Comparison of ENCODE assay signal across 20 cellular contexts in the genomic region with DNA sequence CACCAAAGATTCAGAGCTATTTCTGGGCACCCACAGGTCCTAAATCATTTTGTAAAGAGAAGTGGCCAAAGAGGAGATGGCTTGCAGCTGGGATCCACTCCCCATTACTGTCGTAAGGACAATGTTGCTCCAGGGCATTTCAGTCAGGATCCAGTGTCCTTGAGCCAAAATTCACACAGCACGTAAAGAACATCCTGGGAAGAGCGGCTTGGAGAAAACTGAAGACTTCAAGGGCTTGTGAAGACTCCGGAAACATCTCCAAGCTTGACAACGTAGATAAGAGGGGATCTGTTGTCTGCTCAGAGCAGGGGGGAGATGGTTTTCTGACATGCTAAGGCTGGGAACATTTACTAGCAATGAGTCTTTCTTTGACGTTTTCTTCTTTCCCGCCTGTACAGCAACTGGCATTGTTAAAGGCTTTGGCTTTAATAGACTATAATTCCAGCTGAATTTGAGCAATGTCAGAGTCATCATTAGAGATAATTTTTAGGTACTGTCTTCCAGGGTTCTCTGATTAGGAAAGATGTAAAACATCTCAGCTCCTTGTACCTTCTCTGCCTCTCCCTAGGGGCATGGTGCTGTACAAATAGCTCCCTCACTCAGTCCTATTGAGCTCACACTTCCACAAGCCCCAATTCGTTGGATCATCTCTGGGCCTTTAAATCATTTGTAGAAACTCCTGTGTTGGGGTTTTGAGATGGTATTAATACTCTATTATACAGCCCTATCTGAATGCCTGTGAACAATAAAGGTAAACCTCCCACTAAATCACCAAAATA. TPM values are rescaled to one million over a fixed set of nuclear protein-coding genes. Genes with fewer than 3 reads are reported as not detected.
DNase-seq lines count a peak whose midpoint lies in the region; ATAC-seq, FAIRE-seq and TF ChIP-seq lines count a peak whose summit lies in the region.
"Had no signal": no experiment of that assay in that cellular context is flagged by ENCODE, and none has a peak within 500 bp of the region (broad histone marks: within the 10 kb centered on the region; RNA-seq: fewer than 3 reads in every experiment).

No MANE protein-coding gene starts in this region.

- H3K9ac ChIP-seq in astrocyte (ENCODE audit: low read length) = no peak overlapping the region

- no peak for TF ChIP-seq CTCF in astrocyte (IDR thresholded peaks at IDR 0.05; ENCODE audit: insufficient read depth, low read depth, low read length)
- no peak for TF ChIP-seq CTCF in left ventricle myocardium inferior (IDR thresholded peaks at IDR 0.05; ENCODE audit: borderline replicate concordance)
- no peak for TF ChIP-seq CTCF in ovary (IDR thresholded peaks at IDR 0.05)
- no peak for TF ChIP-seq CTCF in GM13977 (IDR thresholded peaks at IDR 0.05; ENCODE audit: extremely low read depth, insufficient read depth, missing control alignments)

- in situ Hi-C loops in GM13977 (cut with MboI; ENCODE audit: low pct_unique_long_range_greater_than_20kb, low sequenced_read_pairs, unreplicated experiment) = no loop called here

- peak; percentile 5 for DNase-seq in GM04504 (ENCODE audit: low read depth)
- DNase-seq in astrocyte (ENCODE audit: low read depth) = no peak
- no peak for DNase-seq in left ventricle myocardium inferior
- DNase-seq in ovary = peak; percentile 32 to 66 (median 46)
- no peak for DNase-seq in stimulated activated effector memory CD8-positive, alpha-beta T cell treated with anti-CD3 and anti-CD28 coated beads, Interleukin-12 subunit alpha, Interleukin-12 subunit beta, amount 100 ng/mL, for 72 hours (ENCODE audit: low spot score in 2 of 2)
- no peak for DNase-seq in GM13977 (ENCODE audit: low spot score)
- DNase-seq in NCI-H524 (lab: John Stamatoyannopoulos, UW) = no peak
- no peak for DNase-seq in HCEC 1CT
- DNase-seq: ACHN; Calu3; CD4-positive, alpha-beta T cell; DMS79 treated with DMSO at 0.1 percent for 48 hours; KBM-7; NCI-H1092; NCI-H1694; NCI-H2171; NCI-H446 treated with DMSO at 0.1 percent for 48 hours; NCI-H82; SIG-M5 had no signal

- H3K4me3 ChIP-seq in astrocyte (ENCODE audit: insufficient read depth, low read depth, low read length) (no peak overlapping the region), left ventricle myocardium inferior (no peak overlapping the region), ovary (no peak overlapping the region)

- ATAC-seq in stimulated activated effector memory CD8-positive, alpha-beta T cell treated with anti-CD3 and anti-CD28 coated beads, Interleukin-12 subunit alpha, Interleukin-12 subunit beta, amount 100 ng/mL, for 72 hours = no peak
- ATAC-seq: Panc1 had no signal

- H2AFZ ChIP-seq in astrocyte (ENCODE audit: low read depth, low read length) = no peak overlapping the region

- H3K27me3 ChIP-seq in astrocyte (ENCODE audit: insufficient read depth, low read length) (peaks cover 3% of the 10 kb centered on the region), left ventricle myocardium inferior (ENCODE audit: low read depth) (peaks cover 35% of the 10 kb centered on the region), ovary (no peaks in the 10 kb centered on the region)

- no peaks in the 10 kb centered on the region for H3K4me1 Mint-ChIP-seq in astrocyte (ENCODE audit: low read depth, unreplicated experiment)
- no peaks in the 10 kb centered on the region for H3K4me1 Mint-ChIP-seq in stimulated activated effector memory CD8-positive, alpha-beta T cell treated with anti-CD3 and anti-CD28 coated beads, Interleukin-12 subunit alpha, Interleukin-12 subunit beta, amount 100 ng/mL, for 72 hours

- WGBS in ovary, 3 donors = 12 to 19% (median 16%) methylated on average over 8 of the region's 8 CpGs

- peaks cover 3% of the 10 kb centered on the region for H3K9me3 ChIP-seq in astrocyte (ENCODE audit: insufficient read depth, low read depth, low read length)
- H3K9me3 ChIP-seq in left ventricle myocardium inferior (replicated peaks) = peaks cover 10% of the 10 kb centered on the region
- H3K9me3 ChIP-seq in ovary = no peaks in the 10 kb centered on the region

- H3K9me3 Mint-ChIP-seq in astrocyte (ENCODE audit: unreplicated experiment) = peaks cover 10% of the 10 kb centered on the region
- peaks cover 14% of the 10 kb centered on the region for H3K9me3 Mint-ChIP-seq in stimulated activated effector memory CD8-positive, alpha-beta T cell treated with anti-CD3 and anti-CD28 coated beads, Interleukin-12 subunit alpha, Interleukin-12 subunit beta, amount 100 ng/mL, for 72 hours

- TF ChIP-seq EP300 in ovary (IDR thresholded peaks at IDR 0.05) = no peak

- no peaks in the 10 kb centered on the region for H3K79me2 ChIP-seq in astrocyte (ENCODE audit: insufficient read depth, low read length)

- FAIRE-seq in astrocyte (lab: Jason Lieb, UNC) = no peak

- H3K27ac ChIP-seq in astrocyte (ENCODE audit: low read depth, low read length) (no peak overlapping the region), left ventricle myocardium inferior (replicated peaks) (peak overlapping the region; percentile 70), ovary (peak overlapping the region in 1 of 2 donors; percentile 51)

- peak overlapping the region; percentile 16 for H3K4me3 Mint-ChIP-seq in astrocyte (ENCODE audit: unreplicated experiment)
- no peak overlapping the region for H3K4me3 Mint-ChIP-seq in stimulated activated effector memory CD8-positive, alpha-beta T cell treated with anti-CD3 and anti-CD28 coated beads, Interleukin-12 subunit alpha, Interleukin-12 subunit beta, amount 100 ng/mL, for 72 hours
- H3K4me3 Mint-ChIP-seq: CD4-positive, alpha-beta T cell had no signal

- TF ChIP-seq POLR2A in ovary (IDR thresholded peaks at IDR 0.05) = no peak

- no peaks in the 10 kb centered on the region for H3K4me1 ChIP-seq in astrocyte (ENCODE audit: insufficient read depth, low read length)
- H3K4me1 ChIP-seq in left ventricle myocardium inferior = peaks cover 6% of the 10 kb centered on the region
- peaks cover 2% of the 10 kb centered on the region for H3K4me1 ChIP-seq in ovary (ENCODE audit: insufficient read depth)

- H3K27me3 Mint-ChIP-seq in astrocyte (ENCODE audit: low read depth, unreplicated experiment) = peaks cover 13% of the 10 kb centered on the region

- no peak overlapping the region for H3K4me2 ChIP-seq in astrocyte (ENCODE audit: low read length)

- no peaks in the 10 kb centered on the region for H4K20me1 ChIP-seq in astrocyte (ENCODE audit: insufficient read depth, low read length)

- H3K36me3 Mint-ChIP-seq in astrocyte (ENCODE audit: low read depth, unreplicated experiment) = no peaks in the 10 kb centered on the region
- H3K36me3 Mint-ChIP-seq in stimulated activated effector memory CD8-positive, alpha-beta T cell treated with anti-CD3 and anti-CD28 coated beads, Interleukin-12 subunit alpha, Interleukin-12 subunit beta, amount 100 ng/mL, for 72 hours = no peaks in the 10 kb centered on the region

- H3K27ac Mint-ChIP-seq in astrocyte (ENCODE audit: unreplicated experiment) = no peak overlapping the region
- no peak overlapping the region for H3K27ac Mint-ChIP-seq in stimulated activated effector memory CD8-positive, alpha-beta T cell treated with anti-CD3 and anti-CD28 coated beads, Interleukin-12 subunit alpha, Interleukin-12 subunit beta, amount 100 ng/mL, for 72 hours
- H3K27ac Mint-ChIP-seq: CD4-positive, alpha-beta T cell had no signal

- intact Hi-C loops in left ventricle myocardium inferior (cut with micrococcal nuclease) (no loop called here), ovary (cut with DNase I) (no loop called here)

- no peaks in the 10 kb centered on the region for H3K36me3 ChIP-seq in astrocyte (ENCODE audit: insufficient read depth, low read length)
- H3K36me3 ChIP-seq in left ventricle myocardium inferior = no peaks in the 10 kb centered on the region
- no peaks in the 10 kb centered on the region for H3K36me3 ChIP-seq in ovary

RNA-seq across cellular contexts. Expression of gene EGFLAM, which starts 39.7 kb away (rescaled TPM):
- total RNA-seq in astrocyte (1.0 and 1.1 TPM in 2 replicates), left ventricle myocardium inferior (8.9 TPM), ovary (10 to 100 TPM in 5 of 7 donors, 1 to 10 TPM in 2; 6.1 to 37.8 (median 17.1) TPM)
- polyA plus RNA-seq in ovary = 10 to 100 TPM in 1 of 2 donors, 1 to 10 TPM in 1; 9.0 to 37.5 TPM
- total RNA-seq: Calu3; CD4-positive, alpha-beta T cell had no signal

Comparison
In these comparisons a context has a peak if more than half of its experiments do, and no peak if none do; other contexts are left out.
1. DNase-seq: peak in GM04504 (single experiment) and ovary (5 of 5); none in astrocyte (single experiment), left ventricle myocardium inferior (single experiment), stimulated activated effector memory CD8-positive, alpha-beta T cell treated with anti-CD3 and anti-CD28 coated beads, Interleukin-12 subunit alpha, Interleukin-12 subunit beta, amount 100 ng/mL, for 72 hours (0 of 2), GM13977 (single experiment), NCI-H524 (0 of 2) and HCEC 1CT (single experiment).